In the genomic region with DNA sequence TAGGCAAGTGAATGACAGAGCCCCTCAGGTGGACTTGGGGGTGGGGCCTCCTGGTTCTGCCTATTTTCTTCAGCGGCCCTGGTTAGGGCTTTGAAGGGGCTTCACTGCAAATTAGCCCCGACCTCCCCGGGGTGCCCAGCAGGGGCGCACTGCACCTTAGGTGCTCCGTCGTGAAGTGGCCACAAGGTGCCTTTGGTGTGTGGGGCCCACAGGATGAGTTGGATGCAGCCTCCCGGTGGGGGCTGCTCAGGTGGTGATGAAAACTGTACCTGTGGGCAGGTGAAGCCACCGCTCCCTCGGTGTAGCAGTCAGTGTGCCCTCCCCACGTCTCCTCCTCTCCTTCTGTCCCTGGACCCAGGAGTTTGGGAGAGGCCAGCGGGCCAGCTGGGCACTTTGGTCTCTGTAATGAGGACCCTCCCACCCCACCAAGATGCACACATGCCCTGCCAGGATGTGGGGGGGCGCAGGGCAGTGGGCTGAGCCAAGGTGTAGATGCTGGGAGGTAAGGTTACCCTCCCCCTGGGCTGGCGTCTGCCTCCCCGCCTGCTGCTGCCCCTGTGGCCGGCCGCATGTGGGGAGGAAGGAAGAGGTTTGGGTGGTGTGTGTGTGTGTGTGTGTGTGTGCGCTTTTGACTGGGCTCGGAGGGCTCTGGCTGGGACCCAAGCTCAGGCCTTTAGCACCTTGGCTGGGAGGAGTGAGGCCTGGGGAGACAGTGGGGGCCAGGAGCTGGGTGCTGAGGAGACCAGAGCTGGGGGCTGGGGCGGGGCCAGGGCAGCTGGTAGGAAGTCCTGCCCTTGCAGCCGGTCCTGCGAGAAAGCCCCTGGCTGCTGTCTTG, we compare ENCODE assay signal across 8 cellular contexts. TPM values are rescaled to one million over a fixed set of nuclear protein-coding genes. Genes with fewer than 3 reads are reported as not detected.
DNase-seq lines count a peak whose midpoint lies in the region; ATAC-seq lines count a peak whose summit lies in the region.

No MANE protein-coding gene starts in this region.

- peak overlapping the region; percentile 64 for H3K27ac Mint-ChIP-seq in activated CD8-positive, alpha-beta T cell treated with anti-CD3 and anti-CD28 coated beads, Interleukin-2, amount 10 ng/mL, durations not matched to agents 7 days and 5 days

- peaks cover 26% of the 10 kb centered on the region for H3K4me1 Mint-ChIP-seq in activated CD8-positive, alpha-beta T cell treated with anti-CD3 and anti-CD28 coated beads, Interleukin-2, amount 10 ng/mL, durations not matched to agents 7 days and 5 days (ENCODE audit: low read depth)

- ATAC-seq in activated CD8-positive, alpha-beta T cell treated with anti-CD3 and anti-CD28 coated beads, Interleukin-2, amount 10 ng/mL, durations not matched to agents 7 days and 5 days = peak; percentile 66
- ATAC-seq in Right ventricle myocardium inferior = no peak
- ATAC-seq in HG02840 (IDR thresholded peaks at IDR 0.05; ENCODE audit: low FRiP score, unreplicated experiment) = no peak
- ATAC-seq in HG03565 (IDR thresholded peaks at IDR 0.05; ENCODE audit: unreplicated experiment) = no peak
- ATAC-seq in GM21825 (IDR thresholded peaks at IDR 0.05; ENCODE audit: unreplicated experiment) = no peak

- H3K9me3 Mint-ChIP-seq in activated CD8-positive, alpha-beta T cell treated with anti-CD3 and anti-CD28 coated beads, Interleukin-2, amount 10 ng/mL, durations not matched to agents 7 days and 5 days (ENCODE audit: insufficient read depth) = no peaks in the 10 kb centered on the region

- no peaks in the 10 kb centered on the region for H3K36me3 Mint-ChIP-seq in activated CD8-positive, alpha-beta T cell treated with anti-CD3 and anti-CD28 coated beads, Interleukin-2, amount 10 ng/mL, durations not matched to agents 7 days and 5 days (ENCODE audit: low read depth)

- intact Hi-C loops in Right ventricle myocardium inferior (cut with DNase I) = no loop called here

- peak overlapping the region; percentile 28 for H3K4me3 Mint-ChIP-seq in activated CD8-positive, alpha-beta T cell treated with anti-CD3 and anti-CD28 coated beads, Interleukin-2, amount 10 ng/mL, durations not matched to agents 7 days and 5 days

- CTCF ChIA-PET in activated CD8-positive, alpha-beta T cell treated with anti-CD3 and anti-CD28 coated beads, Interleukin-2, amount 10 ng/mL, durations not matched to agents 7 days and 5 days (lab: Charles Lee) = interaction anchor here (1.0 to 1.4 kb wide), 2 partner anchors 9 to 25 kb away, joined by 3 to 5 read pairs; no protein-coding TSS in a partner anchor

- H3K27me3 Mint-ChIP-seq in activated CD8-positive, alpha-beta T cell treated with anti-CD3 and anti-CD28 coated beads, Interleukin-2, amount 10 ng/mL, durations not matched to agents 7 days and 5 days (ENCODE audit: low read depth) = peaks cover 4% of the 10 kb centered on the region

- DNase-seq in activated naive CD4-positive, alpha-beta T cell treated with Interleukin-2 at 50 U/mL for 16 hours = peak; percentile 46
- DNase-seq in activated naive CD4-positive, alpha-beta T cell (lab: John Stamatoyannopoulos, UW) = no peak
- DNase-seq in activated CD8-positive, alpha-beta T cell treated with anti-CD3 and anti-CD28 coated beads, Interleukin-2, amount 10 ng/mL, durations not matched to agents 7 days and 5 days = peak; percentile 78
- peak; percentile 87 for DNase-seq in Right ventricle myocardium inferior (ENCODE audit: missing footprints)
- peak; percentile 21 for DNase-seq in stimulated activated naive CD4-positive, alpha-beta T cell treated with Interleukin-2 at 50 U/mL for 16 hours (lab: John Stamatoyannopoulos, UW)

- POLR2A ChIA-PET in activated CD8-positive, alpha-beta T cell treated with anti-CD3 and anti-CD28 coated beads, Interleukin-2, amount 10 ng/mL, durations not matched to agents 7 days and 5 days (lab: Charles Lee) = no interaction called here

RNA-seq across cellular contexts. Expression of gene RXRA, which starts 55.6 kb away (rescaled TPM):
- 1 to 10 TPM; 3.8 to 4.2 TPM for total RNA-seq in activated CD8-positive, alpha-beta T cell treated with anti-CD3 and anti-CD28 coated beads, Interleukin-2, amount 10 ng/mL, durations not matched to agents 7 days and 5 days
- 91.1 TPM for total RNA-seq in Right ventricle myocardium inferior

Comparison
In these comparisons a context has a peak if more than half of its experiments do, and no peak if none do; other contexts are left out.
1. DNase-seq: peak in activated naive CD4-positive, alpha-beta T cell treated with Interleukin-2 at 50 U/mL for 16 hours (single experiment), activated CD8-positive, alpha-beta T cell treated with anti-CD3 and anti-CD28 coated beads, Interleukin-2, amount 10 ng/mL, durations not matched to agents 7 days and 5 days (single experiment), Right ventricle myocardium inferior (single experiment) and stimulated activated naive CD4-positive, alpha-beta T cell treated with Interleukin-2 at 50 U/mL for 16 hours (single experiment); none in activated naive CD4-positive, alpha-beta T cell (0 of 4).
2. RNA of gene RXRA, which starts 55.6 kb away (total RNA-seq): 91.1 TPM in Right ventricle myocardium inferior (single experiment); 3.8 to 4.2 TPM in activated CD8-positive, alpha-beta T cell treated with anti-CD3 and anti-CD28 coated beads, Interleukin-2, amount 10 ng/mL, durations not matched to agents 7 days and 5 days; every median in the first group is over 10 times any median in the second.